31 cellular contexts compared by ENCODE assay signal in genomic region chr1:152873495-152873894, GRCh38. TPM values are rescaled to one million over a fixed set of nuclear protein-coding genes. Genes with fewer than 3 reads are reported as not detected.
"Had no signal": no experiment of that assay in that cellular context is flagged by ENCODE, and none has a peak within 500 bp of the region (broad histone marks: within the 10 kb centered on the region; RNA-seq: fewer than 3 reads in every experiment).

No MANE protein-coding gene starts in this region.

- ATAC-seq: activated CD4-positive, CD25-positive, alpha-beta regulatory T cell treated with anti-CD3 and anti-CD28 coated beads, Interleukin-2, amount 50 U/mL, for 24 hours; activated CD8-positive, alpha-beta memory T cell treated with anti-CD3 and anti-CD28 coated beads, Interleukin-2, amount 10 ng/mL, durations not matched to agents 7 days and 5 days; activated CD8-positive, alpha-beta T cell treated with anti-CD3 and anti-CD28 coated beads for 36 hours; activated naive CD4-positive, alpha-beta T cell treated with anti-CD3 and anti-CD28 coated beads, Interleukin-2, amount 50 U/mL, for 72 hours; gastroesophageal sphincter; left ventricle myocardium superior; natural killer cell; stimulated activated naive CD8-positive, alpha-beta T cell treated with anti-CD3 and anti-CD28 coated beads, Interleukin-15, Interleukin-2, amounts not matched to agents 100 U/mL and 50 U/mL, for 24 hours; T-cell had no signal

- H3K27ac ChIP-seq: adrenal gland, ascending aorta, gastroesophageal sphincter, prostate gland, right atrium auricular region, upper lobe of left lung, VCaP had no signal

- H3K27ac Mint-ChIP-seq: activated CD4-positive, alpha-beta T cell treated with anti-CD3 and anti-CD28 coated beads, Interleukin-2, amount 10 ng/mL, durations not matched to agents 24 days and 14 days; activated CD8-positive, alpha-beta memory T cell treated with anti-CD3 and anti-CD28 coated beads, Interleukin-2, amount 10 ng/mL, durations not matched to agents 7 days and 5 days; activated CD8-positive, alpha-beta T cell treated with anti-CD3 and anti-CD28 coated beads for 36 hours; activated naive CD4-positive, alpha-beta T cell treated with anti-CD3 and anti-CD28 coated beads, Interleukin-2, amount 50 U/mL, for 72 hours; endodermal cell; natural killer cell; T-cell; T-helper 2 cell treated with Interferon-gamma antibody and Interleukin-4, amounts not matched to agents 5 μg/mL and 100 μg/mL, for 36 hours had no signal

- H3K36me3 Mint-ChIP-seq: activated CD8-positive, alpha-beta memory T cell treated with anti-CD3 and anti-CD28 coated beads, Interleukin-2, amount 10 ng/mL, durations not matched to agents 7 days and 5 days; activated naive CD4-positive, alpha-beta T cell treated with anti-CD3 and anti-CD28 coated beads, Interleukin-2, amount 50 U/mL, for 72 hours; natural killer cell; T-cell had no signal

- H3K27me3 ChIP-seq: adrenal gland, ascending aorta, gastroesophageal sphincter, right atrium auricular region, upper lobe of left lung had no signal

- H3K4me3 ChIP-seq: adrenal gland, ascending aorta, gastroesophageal sphincter, prostate gland, right atrium auricular region, upper lobe of left lung had no signal

- H3K4me1 Mint-ChIP-seq: activated CD4-positive, alpha-beta T cell treated with anti-CD3 and anti-CD28 coated beads, Interleukin-2, amount 10 ng/mL, durations not matched to agents 24 days and 14 days; activated CD8-positive, alpha-beta memory T cell treated with anti-CD3 and anti-CD28 coated beads, Interleukin-2, amount 10 ng/mL, durations not matched to agents 7 days and 5 days; endodermal cell; natural killer cell; T-cell had no signal

- H3K4me1 ChIP-seq: adrenal gland, ascending aorta, gastroesophageal sphincter, prostate gland, right atrium auricular region, upper lobe of left lung had no signal

- H3K9me3 ChIP-seq: adrenal gland, ascending aorta, gastroesophageal sphincter, prostate gland, right atrium auricular region, upper lobe of left lung had no signal

- H3K36me3 ChIP-seq: adrenal gland, ascending aorta, gastroesophageal sphincter, prostate gland, right atrium auricular region, upper lobe of left lung had no signal

- H3K9me3 Mint-ChIP-seq: activated CD8-positive, alpha-beta T cell treated with anti-CD3 and anti-CD28 coated beads for 36 hours; activated naive CD4-positive, alpha-beta T cell treated with anti-CD3 and anti-CD28 coated beads, Interleukin-2, amount 50 U/mL, for 72 hours; natural killer cell; T-helper 2 cell treated with Interferon-gamma antibody and Interleukin-4, amounts not matched to agents 5 μg/mL and 100 μg/mL, for 36 hours had no signal

- H3K4me3 Mint-ChIP-seq: activated CD4-positive, alpha-beta T cell treated with anti-CD3 and anti-CD28 coated beads, Interleukin-2, amount 10 ng/mL, durations not matched to agents 24 days and 14 days; activated CD8-positive, alpha-beta memory T cell treated with anti-CD3 and anti-CD28 coated beads, Interleukin-2, amount 10 ng/mL, durations not matched to agents 7 days and 5 days; activated CD8-positive, alpha-beta T cell treated with anti-CD3 and anti-CD28 coated beads for 36 hours; endodermal cell; natural killer cell; T-cell; T-helper 2 cell treated with Interferon-gamma antibody and Interleukin-4, amounts not matched to agents 5 μg/mL and 100 μg/mL, for 36 hours had no signal

- DNase-seq: activated CD4-positive, alpha-beta T cell treated with anti-CD3 and anti-CD28 coated beads, Interleukin-2, amount 10 ng/mL, durations not matched to agents 24 days and 14 days; activated CD8-positive, alpha-beta memory T cell treated with anti-CD3 and anti-CD28 coated beads, Interleukin-2, amount 10 ng/mL, durations not matched to agents 7 days and 5 days; activated CD8-positive, alpha-beta T cell treated with anti-CD3 and anti-CD28 coated beads for 36 hours; activated effector memory CD4-positive, alpha-beta T cell treated with anti-CD3 and anti-CD28 coated beads, Interleukin-2, amount 50 U/mL, for 16 hours; activated T-cell treated with anti-CD3 and anti-CD28 coated beads for 4 hours; adrenal gland; cortex of kidney; endodermal cell; head of caudate nucleus; hypothalamus; left ventricle myocardium superior; midbrain; natural killer cell; stimulated activated CD4-positive, alpha-beta T cell treated with anti-CD3 and anti-CD28 coated beads, Interleukin-12 subunit alpha, Interleukin-12 subunit beta, amount 100 ng/mL, for 4 hours; stimulated activated CD4-positive, alpha-beta T cell treated with anti-CD3 and anti-CD28 coated beads, Interleukin-4, amount 100 ng/mL, for 4 hours; stimulated activated naive CD8-positive, alpha-beta T cell treated with anti-CD3 and anti-CD28 coated beads, Interleukin-15, Interleukin-2, amounts not matched to agents 100 U/mL and 50 U/mL, for 24 hours; T-cell; upper lobe of left lung had no signal

RNA-seq across cellular contexts. Expression of gene SMCP, which starts 4.6 kb away (rescaled TPM):
- total RNA-seq: activated CD4-positive, alpha-beta T cell treated with anti-CD3 and anti-CD28 coated beads, Interleukin-2, amount 10 ng/mL, durations not matched to agents 24 days and 14 days; activated CD8-positive, alpha-beta memory T cell treated with anti-CD3 and anti-CD28 coated beads, Interleukin-2, amount 10 ng/mL, durations not matched to agents 7 days and 5 days; activated CD8-positive, alpha-beta T cell treated with anti-CD3 and anti-CD28 coated beads for 36 hours; activated naive CD4-positive, alpha-beta T cell treated with anti-CD3 and anti-CD28 coated beads, Interleukin-2, amount 50 U/mL, for 72 hours; adrenal gland; ascending aorta; cerebellum; endodermal cell; epithelial cell of proximal tubule; gastroesophageal sphincter; left ventricle myocardium superior; natural killer cell; osteocyte; right atrium auricular region; skeletal muscle tissue; subcutaneous adipose tissue; T-cell; upper lobe of left lung had no signal
- polyA plus RNA-seq: adrenal gland had no signal

RNA-seq across cellular contexts. Expression of gene LCE7A, which starts 13.7 kb away (rescaled TPM):
- total RNA-seq: activated CD4-positive, alpha-beta T cell treated with anti-CD3 and anti-CD28 coated beads, Interleukin-2, amount 10 ng/mL, durations not matched to agents 24 days and 14 days; activated CD8-positive, alpha-beta memory T cell treated with anti-CD3 and anti-CD28 coated beads, Interleukin-2, amount 10 ng/mL, durations not matched to agents 7 days and 5 days; activated CD8-positive, alpha-beta T cell treated with anti-CD3 and anti-CD28 coated beads for 36 hours; activated naive CD4-positive, alpha-beta T cell treated with anti-CD3 and anti-CD28 coated beads, Interleukin-2, amount 50 U/mL, for 72 hours; adrenal gland; ascending aorta; cerebellum; endodermal cell; epithelial cell of proximal tubule; gastroesophageal sphincter; left ventricle myocardium superior; natural killer cell; osteocyte; prostate gland; right atrium auricular region; skeletal muscle tissue; subcutaneous adipose tissue; T-cell; upper lobe of left lung had no signal
- polyA plus RNA-seq: adrenal gland had no signal

RNA-seq across cellular contexts. Expression of gene LCE6A, which starts 30.8 kb away (rescaled TPM):
- total RNA-seq: activated CD4-positive, alpha-beta T cell treated with anti-CD3 and anti-CD28 coated beads, Interleukin-2, amount 10 ng/mL, durations not matched to agents 24 days and 14 days; activated CD8-positive, alpha-beta memory T cell treated with anti-CD3 and anti-CD28 coated beads, Interleukin-2, amount 10 ng/mL, durations not matched to agents 7 days and 5 days; activated CD8-positive, alpha-beta T cell treated with anti-CD3 and anti-CD28 coated beads for 36 hours; activated naive CD4-positive, alpha-beta T cell treated with anti-CD3 and anti-CD28 coated beads, Interleukin-2, amount 50 U/mL, for 72 hours; adrenal gland; ascending aorta; cerebellum; endodermal cell; epithelial cell of proximal tubule; gastroesophageal sphincter; left ventricle myocardium superior; natural killer cell; osteocyte; prostate gland; right atrium auricular region; skeletal muscle tissue; subcutaneous adipose tissue; T-cell; upper lobe of left lung had no signal
- polyA plus RNA-seq: adrenal gland had no signal

RNA-seq across cellular contexts. Expression of gene IVL, which starts 34.9 kb away (rescaled TPM):
- total RNA-seq: activated CD4-positive, alpha-beta T cell treated with anti-CD3 and anti-CD28 coated beads, Interleukin-2, amount 10 ng/mL, durations not matched to agents 24 days and 14 days; activated CD8-positive, alpha-beta memory T cell treated with anti-CD3 and anti-CD28 coated beads, Interleukin-2, amount 10 ng/mL, durations not matched to agents 7 days and 5 days; activated CD8-positive, alpha-beta T cell treated with anti-CD3 and anti-CD28 coated beads for 36 hours; activated naive CD4-positive, alpha-beta T cell treated with anti-CD3 and anti-CD28 coated beads, Interleukin-2, amount 50 U/mL, for 72 hours; adrenal gland; ascending aorta; cerebellum; endodermal cell; left ventricle myocardium superior; natural killer cell; osteocyte; right atrium auricular region; skeletal muscle tissue; subcutaneous adipose tissue; T-cell had no signal

RNA-seq across cellular contexts. Expression of gene LCE1A, which starts 46.2 kb away (rescaled TPM):
- total RNA-seq: activated CD4-positive, alpha-beta T cell treated with anti-CD3 and anti-CD28 coated beads, Interleukin-2, amount 10 ng/mL, durations not matched to agents 24 days and 14 days; activated CD8-positive, alpha-beta memory T cell treated with anti-CD3 and anti-CD28 coated beads, Interleukin-2, amount 10 ng/mL, durations not matched to agents 7 days and 5 days; activated CD8-positive, alpha-beta T cell treated with anti-CD3 and anti-CD28 coated beads for 36 hours; activated naive CD4-positive, alpha-beta T cell treated with anti-CD3 and anti-CD28 coated beads, Interleukin-2, amount 50 U/mL, for 72 hours; adrenal gland; ascending aorta; cerebellum; endodermal cell; epithelial cell of proximal tubule; gastroesophageal sphincter; left ventricle myocardium superior; natural killer cell; osteocyte; right atrium auricular region; skeletal muscle tissue; subcutaneous adipose tissue; T-cell; upper lobe of left lung had no signal
- polyA plus RNA-seq: adrenal gland had no signal
